ENCODE assay signal across 20 cellular contexts in genomic region chr3:79268422-79268821, GRCh38.
"Had no signal": no experiment of that assay in that cellular context is flagged by ENCODE, and none has a peak within 500 bp of the region (broad histone marks: within the 10 kb centered on the region; RNA-seq: fewer than 3 reads in every experiment).

No MANE protein-coding gene starts in this region.

- H3K4me1 ChIP-seq: heart left ventricle, pancreas, suprapubic skin, thyroid gland, upper lobe of left lung, vagina had no signal

- H3K36me3 Mint-ChIP-seq: naive B cell had no signal

- H3K4me1 Mint-ChIP-seq: naive B cell, nephron had no signal

- H3K36me3 ChIP-seq: heart left ventricle, pancreas, suprapubic skin, thyroid gland, upper lobe of left lung, vagina had no signal

- H3K9me3 ChIP-seq: pancreas, suprapubic skin, thyroid gland, upper lobe of left lung, vagina had no signal

- H3K27ac ChIP-seq: dorsolateral prefrontal cortex, heart left ventricle, pancreas, suprapubic skin, thyroid gland, upper lobe of left lung, vagina had no signal

- DNase-seq: dorsolateral prefrontal cortex; effector CD8-positive, alpha-beta T cell; foreskin melanocyte; heart left ventricle; hippocampal formation; kidney glomerular epithelial cell; mesendoderm; naive B cell; occipital lobe; pancreas; right cardiac atrium; small intestine; stimulated activated CD4-positive, alpha-beta T cell treated with anti-CD3 and anti-CD28 coated beads, Interleukin-12 subunit alpha, Interleukin-12 subunit beta, amount 100 ng/mL, for 4 hours; stimulated activated naive CD4-positive, alpha-beta T cell; thyroid gland; upper lobe of left lung had no signal

- H3K4me3 Mint-ChIP-seq: naive B cell, nephron had no signal

- H3K27ac Mint-ChIP-seq: naive B cell, nephron, progenitor cell of endocrine pancreas had no signal

- ATAC-seq: heart left ventricle, pancreas, right cardiac atrium had no signal

- H3K27me3 ChIP-seq: dorsolateral prefrontal cortex, heart left ventricle, pancreas, suprapubic skin, thyroid gland, upper lobe of left lung, vagina had no signal

- H3K27me3 Mint-ChIP-seq: naive B cell, progenitor cell of endocrine pancreas had no signal

- H3K4me3 ChIP-seq: dorsolateral prefrontal cortex, heart left ventricle, pancreas, suprapubic skin, thyroid gland, upper lobe of left lung, vagina had no signal
